Comparison of ENCODE assay signal across 10 cellular contexts in genomic region chr17:45222994-45223540, GRCh38. TPM values are rescaled to one million over a fixed set of nuclear protein-coding genes. Genes with fewer than 3 reads are reported as not detected.
DNase-seq lines count a peak whose midpoint lies in the region; ATAC-seq, FAIRE-seq and TF ChIP-seq lines count a peak whose summit lies in the region.
"Had no signal": no experiment of that assay in that cellular context is flagged by ENCODE, and none has a peak within 500 bp of the region (broad histone marks: within the 10 kb centered on the region; RNA-seq: fewer than 3 reads in every experiment).

No MANE protein-coding gene starts in this region.

- H3K9me3 ChIP-seq in K562 (replicated peaks; ENCODE audit: control insufficient read depth, insufficient read depth, low read depth, low read length), result no peaks in the 10 kb centered on the region

- peak overlapping the region; percentile 44 to 89; a peak in 3 of 4 replicates for H3K9ac ChIP-seq in K562 (ENCODE audit: insufficient read depth in 1 of 2, low read depth in 2 of 2, low read length in 2 of 2)

- TF ChIP-seq EP300 in K562 (IDR thresholded peaks at IDR 0.05; ENCODE audit: low read length), result no peak

- peaks cover 65% of the 10 kb centered on the region for H3K27me3 Mint-ChIP-seq in mesothelial cell of epicardium (ENCODE audit: low read depth)

- 19% methylated on average over 8 of the region's 9 CpGs for WGBS in K562 (ENCODE audit: insufficient coverage, low coverage, missing lambda C conversion rate)

- H3K27ac Mint-ChIP-seq in mesothelial cell of epicardium, result no peak overlapping the region

- H3K27me3 ChIP-seq in H7 (ENCODE audit: control insufficient read depth, insufficient read depth, low read length) (peaks cover 43% of the 10 kb centered on the region), K562 (ENCODE audit: control insufficient read depth in 2 of 2, insufficient read depth in 2 of 2, low read length in 2 of 2) (no peaks in the 10 kb centered on the region)

- TF ChIP-seq POLR2A in K562 (conservative IDR thresholded peaks at IDR 0.05), result no peak

- no peaks in the 10 kb centered on the region for H3K9me3 Mint-ChIP-seq in mesothelial cell of epicardium

- H3K36me3 Mint-ChIP-seq in mesothelial cell of epicardium, result no peaks in the 10 kb centered on the region

- BruUV-seq in K562 (replicated peaks; lab: Mats Ljungman, UMichigan), result TSS peak; percentile 42

- peak overlapping the region; percentile 45; the same call in 1 of the 3 replicates for H3K27ac ChIP-seq in K562 (ENCODE audit: extremely low read depth, low read depth, low read length)

- H3K4me1 Mint-ChIP-seq in mesothelial cell of epicardium, result peaks cover 6% of the 10 kb centered on the region

- POLR2A ChIA-PET in K562 (lab: Yijun Ruan, JAX), result interaction anchor here (0.6 kb wide), 2 partner anchors 71 to 75 kb away, joined by 3 to 5 read pairs; partner anchors contain the start of gene HEXIM1

- H3K79me2 ChIP-seq in K562 (ENCODE audit: control insufficient read depth, insufficient read depth, low read length), result peaks cover 59% of the 10 kb centered on the region

- peak overlapping the region; percentile 65 for H3K4me2 ChIP-seq in K562 (ENCODE audit: insufficient read depth, low read length)

- peaks cover 54 to 70% of the 10 kb centered on the region in 2 experiments for H3K4me1 ChIP-seq in K562 (replicated peaks in 1 of 2; ENCODE audit: control insufficient read depth in 2 of 2, insufficient read depth in 2 of 2, low read length in 2 of 2)

- CTCF ChIA-PET in K562 (lab: Yijun Ruan, JAX; ENCODE audit: low intra/inter-chr PET ratio), result no interaction called here

- no peaks in the 10 kb centered on the region for H4K20me1 ChIP-seq in K562 (replicated peaks; ENCODE audit: control insufficient read depth, insufficient read depth, low read length)

- H2AFZ ChIP-seq in K562 (ENCODE audit: low read depth, low read length), result peak overlapping the region; percentile 36; the same call in 1 of the 2 replicates

- TF ChIP-seq RAD21 in K562 (CRISPR knock-in tag; conservative IDR thresholded peaks at IDR 0.05 in 1 of 2, IDR thresholded peaks at IDR 0.05 in 1 of 2), result no peak

- H3K36me3 ChIP-seq in H7 (replicated peaks; ENCODE audit: control insufficient read depth, insufficient read depth, low read length) (no peaks in the 10 kb centered on the region), K562 (ENCODE audit: control insufficient read depth, insufficient read depth, low read length) (no peaks in the 10 kb centered on the region)

- H3K4me3 Mint-ChIP-seq in mesothelial cell of epicardium, result peak overlapping the region; percentile 63

- FAIRE-seq in K562 (lab: Jason Lieb, UNC), result no peak

- TF ChIP-seq CTCF in K562 (IDR thresholded peaks at IDR 0.05 in 2 of 3, conservative IDR thresholded peaks at IDR 0.05 in 1 of 3; ENCODE audit: insufficient read depth in 2 of 3, low read depth in 1 of 3, low read length in 3 of 3), result no peak
- no peak for TF ChIP-seq CTCF in mesothelial cell of epicardium (IDR thresholded peaks at IDR 0.05; ENCODE audit: unreplicated experiment)

- H3K4me3 ChIP-seq in H7 (ENCODE audit: insufficient read depth, low read depth, low read length) (peak overlapping the region; percentile 50; the same call in 1 of the 2 replicates), K562 (peak overlapping the region; percentile 61)

- H3K9me1 ChIP-seq in K562 (ENCODE audit: control insufficient read depth, insufficient read depth, low read length), result no peaks in the 10 kb centered on the region

- intact Hi-C loops in K562 (cut with micrococcal nuclease), result no loop called here

- peak; percentile 34 for DNase-seq in 8988T
- DNase-seq in H7, result no peak
- peak in 1 of 4 experiments; percentile 37 for DNase-seq in K562 (ENCODE audit: extremely low read depth in 1 of 4, low spot score in 3 of 4)
- no peak for DNase-seq in mesothelial cell of epicardium (ENCODE audit: low spot score in 2 of 2, unreplicated experiment in 2 of 2)
- no peak for DNase-seq in NCI-H2029 treated with DMSO at 0.1 percent for 48 hours (lab: John Stamatoyannopoulos, UW)
- DNase-seq in DMS53 treated with DMSO at 0.1 percent for 48 hours (lab: John Stamatoyannopoulos, UW; ENCODE audit: unreplicated experiment), result no peak

- in situ Hi-C loops in K562 (cut with MboI), result no loop called here

- no peak for ATAC-seq in K562
- ATAC-seq in HG03342 (IDR thresholded peaks at IDR 0.05; ENCODE audit: unreplicated experiment), result no peak
- no peak for ATAC-seq in HG02852 (IDR thresholded peaks at IDR 0.05; ENCODE audit: unreplicated experiment)

TF ChIP-seq in K562, 482 proteins besides CTCF, POLR2A, EP300 and RAD21:
- TF ChIP-seq PHF8 (IDR thresholded peaks at IDR 0.05; ENCODE audit: borderline replicate concordance, low read length), result 0 out of 2 replicates have a peak, but pooled peaks have one; percentile 3
- 0 out of 2 replicates have a peak, but pooled peaks have one; percentile 13 for TF ChIP-seq POLR2G (IDR thresholded peaks at IDR 0.05; ENCODE audit: low read depth, low read length)
- TF ChIP-seq YY1 (IDR thresholded peaks at IDR 0.05; ENCODE audit: borderline replicate concordance in 1 of 3, control insufficient read depth in 1 of 3, extremely low read depth in 1 of 3, insufficient read depth in 3 of 3, insufficient read length in 1 of 3, insufficient replicate concordance in 2 of 3, low read depth in 1 of 3, low read length in 2 of 3), result peak in 1 of 3 experiments; percentile 7
- TF ChIP-seq CHD1 (IDR thresholded peaks at IDR 0.05; ENCODE audit: low read length), result no peak
- peak; percentile 58; the same call in 1 of the 2 replicates for TF ChIP-seq ZNF121 (CRISPR knock-in tag; conservative IDR thresholded peaks at IDR 0.05)
- TF ChIP-seq PKNOX1 (IDR thresholded peaks at IDR 0.05), result peak; percentile 24; the same call in 1 of the 2 replicates
- peak; percentile 56 for TF ChIP-seq RBFOX2 (IDR thresholded peaks at IDR 0.05; ENCODE audit: low read depth, low read length)
- no peak for TF ChIP-seq ETV6 (IDR thresholded peaks at IDR 0.05; ENCODE audit: borderline replicate concordance in 1 of 2, low read depth in 2 of 2, low read length in 1 of 2)
- TF ChIP-seq ETV6 (CRISPR knock-in tag; IDR thresholded peaks at IDR 0.05; ENCODE audit: borderline replicate concordance), result no peak

RNA-seq across cellular contexts. Expression of gene FMNL1, which starts 1.4 kb away (rescaled TPM):
- total RNA-seq in H7 (2014; rRNA removed; shearing (Covaris generic)), result 1.7 and 2.4 TPM in 2 replicates
- 52.9 and 134 TPM in 2 replicates for total RNA-seq in K562 (2011; cell fraction: chromatin; rRNA removed; ENCODE audit: low replicate concordance)
- total RNA-seq in K562 (2011; cell fraction: nucleolus; rRNA removed), result 50.8 and 62.5 TPM in 2 replicates
- 48.8 and 58.4 TPM in 2 replicates for total RNA-seq in K562 (2011; cell fraction: nucleoplasm; rRNA removed)
- total RNA-seq in K562 (2014; rRNA removed) (6.9 and 10.1 TPM in 2 replicates), K562 (2014; rRNA removed; fragmentation: Illumina TruSeq; extraction: Trizol) (5.7 and 5.8 TPM in 2 replicates), K562 (2015; rRNA removed; fragmentation: Illumina TruSeq; extraction: Trizol) (8.3 and 10.7 TPM in 2 replicates), K562 (2021) (32.1 and 36.6 TPM in 2 replicates), mesothelial cell of epicardium (3.0 to 3.7 TPM (median 3.6 TPM) in 3 replicates)
- polyA plus RNA-seq in K562 (2011; rRNA removed) (7.7 TPM in 2 replicates), K562 (2014; fragmentation: Illumina TruSeq; extraction: Trizol) (24.1 and 31.8 TPM in 2 replicates), K562 (2014; fragmentation: Nextera tagmentation; extraction: Ambion mirVana) (1 to 10 TPM in 1 of 2 experiments, under 1 TPM in 1; 0.70 to 1.3 TPM), K562 (2014; rRNA removed) (16.6 and 16.9 TPM in 2 replicates)
- polyA plus RNA-seq in K562 (2011; cell fraction: cytosol; rRNA removed), result 6.3 and 8.7 TPM in 2 replicates
- 57.8 and 61.3 TPM in 2 replicates for polyA plus RNA-seq in K562 (2011; cell fraction: nucleus; rRNA removed)
- polyA plus RNA-seq in K562 (2012), result 40.6 and 95.2 TPM in 2 replicates
- polyA minus RNA-seq in K562 (2011; rRNA and poly(A)+ RNA removed), result 3.6 and 10.5 TPM in 2 replicates
- 19.9 and 27.9 TPM in 2 replicates for polyA minus RNA-seq in K562 (2011; cell fraction: cytosol; rRNA and poly(A)+ RNA removed)
- 14.5 and 19.8 TPM in 2 replicates for polyA minus RNA-seq in K562 (2011; cell fraction: nucleus; rRNA and poly(A)+ RNA removed)

RNA-seq across cellular contexts. Expression of gene SPATA32, which starts 38.8 kb away (rescaled TPM):
- 0.24 TPM in 1 of 2 replicates, not detected in the other for total RNA-seq in H7 (2014; rRNA removed; shearing (Covaris generic))
- 0.30 and 0.49 TPM in 2 replicates for total RNA-seq in K562 (2011; cell fraction: chromatin; rRNA removed; ENCODE audit: low replicate concordance)
- 0.17 and 0.26 TPM in 2 replicates for total RNA-seq in K562 (2011; cell fraction: nucleolus; rRNA removed)
- total RNA-seq in K562 (2011; cell fraction: nucleoplasm; rRNA removed), result 0.29 TPM in 1 of 2 replicates, not detected in the other
- total RNA-seq in K562 (2014; rRNA removed), result not detected in 2 replicates
- total RNA-seq in K562 (2014; rRNA removed; fragmentation: Illumina TruSeq; extraction: Trizol), result not detected in 2 replicates
- total RNA-seq in K562 (2015; rRNA removed; fragmentation: Illumina TruSeq; extraction: Trizol), result not detected in 2 replicates
- total RNA-seq in K562 (2021), result not detected in 2 replicates
- polyA plus RNA-seq in K562 (2011; rRNA removed), result not detected in 2 replicates
- polyA plus RNA-seq in K562 (2011; cell fraction: cytosol; rRNA removed), result not detected in 2 replicates
- not detected in 2 replicates for polyA plus RNA-seq in K562 (2011; cell fraction: nucleus; rRNA removed)
- 0.18 and 0.30 TPM in 2 replicates for polyA plus RNA-seq in K562 (2012)
- polyA plus RNA-seq in K562 (2014; fragmentation: Illumina TruSeq; extraction: Trizol), result not detected in 2 replicates
- under 1 TPM; 0.03 to 0.06 TPM for polyA plus RNA-seq in K562 (2014; fragmentation: Nextera tagmentation; extraction: Ambion mirVana)
- not detected in 2 replicates for polyA plus RNA-seq in K562 (2014; rRNA removed)
- not detected in 2 replicates for polyA minus RNA-seq in K562 (2011; rRNA and poly(A)+ RNA removed)
- polyA minus RNA-seq in K562 (2011; cell fraction: cytosol; rRNA and poly(A)+ RNA removed), result not detected in 2 replicates
- polyA minus RNA-seq in K562 (2011; cell fraction: nucleus; rRNA and poly(A)+ RNA removed), result not detected in 2 replicates
- total RNA-seq in mesothelial cell of epicardium, result not detected in 3 replicates
- total RNA-seq: lung microvascular endothelial cell, ureter had no signal
